In the genomic region with DNA sequence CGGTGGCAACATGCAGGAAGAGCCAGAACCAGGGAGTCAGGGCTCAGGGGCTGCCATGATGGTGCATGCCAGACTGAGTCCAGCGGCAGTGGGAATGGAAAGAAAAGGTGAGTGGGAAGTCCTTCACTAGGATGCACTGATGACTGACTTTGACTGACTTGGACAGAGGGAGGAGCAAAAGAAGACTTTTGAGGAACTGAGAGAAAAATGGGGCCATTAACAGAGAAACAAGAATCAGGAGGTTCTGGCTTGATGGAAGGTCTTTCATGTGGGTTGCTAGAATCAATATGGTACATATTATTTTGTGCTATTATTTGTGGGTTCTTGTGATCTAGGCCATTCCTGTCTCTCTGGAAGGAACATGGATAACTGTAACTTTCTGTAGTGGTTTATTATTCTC, we compare ENCODE assay signal across 27 cellular contexts.
"Had no signal": no experiment of that assay in that cellular context is flagged by ENCODE, and none has a peak within 500 bp of the region (broad histone marks: within the 10 kb centered on the region; RNA-seq: fewer than 3 reads in every experiment).

No MANE protein-coding gene starts in this region.

- DNase-seq: activated CD8-positive, alpha-beta memory T cell treated with anti-CD3 and anti-CD28 coated beads for 24 hours; activated CD8-positive, alpha-beta memory T cell treated with anti-CD3 and anti-CD28 coated beads, Interleukin-2, amount 50 U/mL, for 4 hours; activated naive CD4-positive, alpha-beta T cell; activated naive CD8-positive, alpha-beta T cell treated with anti-CD3 and anti-CD28 coated beads, Interleukin-2, amount 10 ng/mL, durations not matched to agents 7 days and 5 days; activated T-cell treated with anti-CD3 and anti-CD28 coated beads, Interleukin-2, amount 50 U/mL, for 4 hours; amniotic stem cell; cerebellar nuclear complex; endodermal cell; head of caudate nucleus; hypothalamus; left ventricle myocardium inferior; naive thymus-derived CD4-positive, alpha-beta T cell; posterior cingulate gyrus; sigmoid colon; stimulated activated CD4-positive, alpha-beta T cell treated with anti-CD3 and anti-CD28 coated beads, Interleukin-2, amount 100 ng/mL, for 48 hours; stimulated activated naive CD4-positive, alpha-beta T cell treated with Interleukin-2 at 50 U/mL for 16 hours; T-helper 9 cell had no signal

- ATAC-seq: activated T-cell treated with anti-CD3 and anti-CD28 coated beads, Interleukin-2, amount 50 U/mL, for 4 hours; gastroesophageal sphincter; naive thymus-derived CD4-positive, alpha-beta T cell; WTC11 had no signal

- H3K4me1 Mint-ChIP-seq: activated naive CD8-positive, alpha-beta T cell treated with anti-CD3 and anti-CD28 coated beads, Interleukin-2, amount 10 ng/mL, durations not matched to agents 7 days and 5 days; endodermal cell; naive thymus-derived CD4-positive, alpha-beta T cell; neural progenitor cell had no signal

- H3K27me3 ChIP-seq: gastroesophageal sphincter, neural progenitor cell, sigmoid colon had no signal

- H3K4me1 ChIP-seq: gastroesophageal sphincter, neural progenitor cell, sigmoid colon had no signal

- H3K4me3 ChIP-seq: coronary artery, gastroesophageal sphincter, left ventricle myocardium inferior, neural progenitor cell, sigmoid colon, smooth muscle cell, thoracic aorta had no signal

- H3K27ac Mint-ChIP-seq: activated naive CD8-positive, alpha-beta T cell treated with anti-CD3 and anti-CD28 coated beads, Interleukin-2, amount 10 ng/mL, durations not matched to agents 7 days and 5 days; activated T-helper 2 cell treated with anti-CD3 and anti-CD28 coated beads, Interferon-gamma antibody, Interleukin-2, Interleukin-4, amounts not matched to agents 10 μg/mL and 5 μg/mL and 100 μg/mL, durations not matched to agents 14 hours and 24 hours and 36 hours; endodermal cell; naive thymus-derived CD4-positive, alpha-beta T cell; neural progenitor cell; type B pancreatic cell; WTC11 had no signal

- FAIRE-seq: bronchial epithelial cell had no signal

- H3K27ac ChIP-seq: coronary artery, epithelial cell of prostate, gastroesophageal sphincter, left ventricle myocardium inferior, neural progenitor cell, sigmoid colon, thoracic aorta had no signal

- H2AFZ ChIP-seq: neural progenitor cell had no signal

- H3K4me3 Mint-ChIP-seq: activated naive CD8-positive, alpha-beta T cell treated with anti-CD3 and anti-CD28 coated beads, Interleukin-2, amount 10 ng/mL, durations not matched to agents 7 days and 5 days; activated T-cell treated with anti-CD3 and anti-CD28 coated beads, Interleukin-2, amount 50 U/mL, for 4 hours; endodermal cell; naive thymus-derived CD4-positive, alpha-beta T cell; neural progenitor cell; type B pancreatic cell; WTC11 had no signal

- H3K9me3 ChIP-seq: gastroesophageal sphincter, left ventricle myocardium inferior, thoracic aorta had no signal

- H3K9me3 Mint-ChIP-seq: activated naive CD8-positive, alpha-beta T cell treated with anti-CD3 and anti-CD28 coated beads, Interleukin-2, amount 10 ng/mL, durations not matched to agents 7 days and 5 days; activated T-helper 2 cell treated with anti-CD3 and anti-CD28 coated beads, Interferon-gamma antibody, Interleukin-2, Interleukin-4, amounts not matched to agents 10 μg/mL and 5 μg/mL and 100 μg/mL, durations not matched to agents 14 hours and 24 hours and 36 hours; endodermal cell; neural progenitor cell; type B pancreatic cell had no signal

- H3K9ac ChIP-seq: neural progenitor cell had no signal

- H3K36me3 Mint-ChIP-seq: activated naive CD8-positive, alpha-beta T cell treated with anti-CD3 and anti-CD28 coated beads, Interleukin-2, amount 10 ng/mL, durations not matched to agents 7 days and 5 days; naive thymus-derived CD4-positive, alpha-beta T cell; neural progenitor cell; type B pancreatic cell; WTC11 had no signal

- H3K36me3 ChIP-seq: gastroesophageal sphincter, left ventricle myocardium inferior, neural progenitor cell, sigmoid colon, thoracic aorta had no signal

- H3K27me3 Mint-ChIP-seq: activated naive CD8-positive, alpha-beta T cell treated with anti-CD3 and anti-CD28 coated beads, Interleukin-2, amount 10 ng/mL, durations not matched to agents 7 days and 5 days; type B pancreatic cell had no signal

- H3K4me2 ChIP-seq: neural progenitor cell, smooth muscle cell had no signal
